ENCODE assay signal across 22 cellular contexts in the genomic region with DNA sequence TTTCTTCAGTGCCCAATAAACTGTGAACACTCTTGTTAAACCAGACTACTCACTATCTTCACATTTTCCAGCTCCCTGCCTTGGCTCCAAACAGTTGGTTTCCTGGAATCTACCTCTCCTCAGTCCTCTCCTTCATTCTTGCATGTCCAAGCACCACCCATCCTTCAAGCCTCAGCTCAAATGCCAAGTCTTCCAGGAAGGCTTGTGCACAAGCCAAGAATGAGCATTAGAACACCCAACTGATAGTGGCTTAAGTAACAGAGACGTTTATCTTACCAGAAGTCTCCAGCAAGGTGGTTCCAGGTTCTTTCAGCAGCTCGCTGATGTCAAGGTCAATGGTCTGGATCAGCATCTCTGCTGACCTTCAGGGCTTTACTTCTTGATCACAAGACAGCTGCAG.
A peak's percentile ranks its signal among the peaks of the same experiment; 100 is the strongest.
DNase-seq lines count a peak whose midpoint lies in the region; ATAC-seq and TF ChIP-seq lines count a peak whose summit lies in the region.
"Had no signal": no experiment of that assay in that cellular context is flagged by ENCODE, and none has a peak within 500 bp of the region (broad histone marks: within the 10 kb centered on the region; RNA-seq: fewer than 3 reads in every experiment).

No MANE protein-coding gene starts in this region.

- ATAC-seq in GM21447 (IDR thresholded peaks at IDR 0.05; ENCODE audit: unreplicated experiment) (no peak), HG03432 (IDR thresholded peaks at IDR 0.05; ENCODE audit: unreplicated experiment) (no peak)
- ATAC-seq: natural killer cell had no signal

- H3K4me3 ChIP-seq in choroid plexus epithelial cell (ENCODE audit: low read depth, low read length) = no peak overlapping the region
- H3K4me3 ChIP-seq in suprapubic skin = no peak overlapping the region
- H3K4me3 ChIP-seq: cardiac muscle cell, dorsolateral prefrontal cortex, pancreas had no signal

- no peaks in the 10 kb centered on the region for H3K27me3 ChIP-seq in suprapubic skin
- H3K27me3 ChIP-seq: cardiac muscle cell, dorsolateral prefrontal cortex, pancreas had no signal

- TF ChIP-seq POLR2A in suprapubic skin (IDR thresholded peaks at IDR 0.05) = no peak

- no peak overlapping the region for H3K27ac ChIP-seq in suprapubic skin
- H3K27ac ChIP-seq: cardiac muscle cell, dorsolateral prefrontal cortex, pancreas, VCaP had no signal

- no peaks in the 10 kb centered on the region for H3K9me3 ChIP-seq in suprapubic skin
- H3K9me3 ChIP-seq: pancreas, SK-N-SH had no signal

- DNase-seq in NCI-H226 (peak; percentile 77), choroid plexus epithelial cell (ENCODE audit: low read depth) (peak; percentile 53), kidney glomerular epithelial cell (lab: John Stamatoyannopoulos, UW) (peak; percentile 49), suprapubic skin (ENCODE audit: low spot score in 2 of 2) (no peak), NCI-H1436 treated with DMSO at 0.1 percent for 48 hours (lab: John Stamatoyannopoulos, UW) (no peak)
- DNase-seq: activated CD4-positive, alpha-beta T cell treated with anti-CD3 and anti-CD28 coated beads, Interleukin-2, amount 10 ng/mL, durations not matched to agents 7 days and 5 days; activated CD8-positive, alpha-beta memory T cell treated with anti-CD3 and anti-CD28 coated beads, Interleukin-2, amount 50 U/mL, for 48 hours; activated effector memory CD4-positive, alpha-beta T cell treated with Interleukin-2 at 50 U/mL for 16 hours; CD4-positive, alpha-beta memory T cell; DMS153; dorsolateral prefrontal cortex; H9; MM.1S; natural killer cell; NCI-H1436; NCI-H526; pancreas; SK-N-SH had no signal

- WGBS in suprapubic skin = 30% methylated on average over 2 of the region's 2 CpGs

- TF ChIP-seq CTCF in choroid plexus epithelial cell (conservative IDR thresholded peaks at IDR 0.05; ENCODE audit: low read depth, low read length) = no peak
- TF ChIP-seq CTCF in suprapubic skin (IDR thresholded peaks at IDR 0.05) = no peak

- no peaks in the 10 kb centered on the region for H3K36me3 ChIP-seq in suprapubic skin
- H3K36me3 ChIP-seq: cardiac muscle cell, pancreas had no signal

- H3K4me1 ChIP-seq in suprapubic skin = peaks cover 39% of the 10 kb centered on the region

- TF ChIP-seq EP300 in suprapubic skin (IDR thresholded peaks at IDR 0.05) = peak; percentile 18

Comparison
In these comparisons a context has a peak if more than half of its experiments do, and no peak if none do; other contexts are left out.
1. DNase-seq: peak in NCI-H226 (single experiment), choroid plexus epithelial cell (single experiment) and kidney glomerular epithelial cell (single experiment); none in suprapubic skin (0 of 2) and NCI-H1436 treated with DMSO at 0.1 percent for 48 hours (single experiment).